In genomic region chr19:45506246-45506990, GRCh38 we compare ENCODE assay signal across 8 cellular contexts.
DNase-seq lines count a peak whose midpoint lies in the region; ATAC-seq lines count a peak whose summit lies in the region.

No MANE protein-coding gene starts in this region.

- ATAC-seq in GM19043 (IDR thresholded peaks at IDR 0.05; ENCODE audit: low read depth, unreplicated experiment) (peak; percentile 59), HG03354 (IDR thresholded peaks at IDR 0.05; ENCODE audit: poor library complexity, severe bottlenecking, unreplicated experiment) (peak; percentile 57)

- DNase-seq in AML-193 (lab: John Stamatoyannopoulos, UW), result peak; percentile 64 to 66
- DNase-seq in NCI-H345 (lab: John Stamatoyannopoulos, UW), result peak; percentile 89
- peak; percentile 99 for DNase-seq in activated CD4-positive, CD25-positive, alpha-beta regulatory T cell treated with anti-CD3 and anti-CD28 coated beads, Interleukin-2, amount 50 U/mL, for 72 hours
- DNase-seq in cerebellar cortex (ENCODE audit: low spot score), result peak; percentile 91
- peak; percentile 95 for DNase-seq in kidney tubule cell (ENCODE audit: low spot score)
- peak; percentile 92 to 99 for DNase-seq in stimulated activated CD4-positive, alpha-beta T cell treated with anti-CD3 and anti-CD28 coated beads, Interleukin-1b, Interleukin-23, amount 100 ng/mL, for 1 hour (ENCODE audit: low read depth in 2 of 2)

Comparison
In these comparisons a context has a peak if more than half of its experiments do, and no peak if none do; other contexts are left out.
1. Peak in every context shown above with its lines: DNase-seq and ATAC-seq.